8 cellular contexts compared by ENCODE assay signal in the genomic region with DNA sequence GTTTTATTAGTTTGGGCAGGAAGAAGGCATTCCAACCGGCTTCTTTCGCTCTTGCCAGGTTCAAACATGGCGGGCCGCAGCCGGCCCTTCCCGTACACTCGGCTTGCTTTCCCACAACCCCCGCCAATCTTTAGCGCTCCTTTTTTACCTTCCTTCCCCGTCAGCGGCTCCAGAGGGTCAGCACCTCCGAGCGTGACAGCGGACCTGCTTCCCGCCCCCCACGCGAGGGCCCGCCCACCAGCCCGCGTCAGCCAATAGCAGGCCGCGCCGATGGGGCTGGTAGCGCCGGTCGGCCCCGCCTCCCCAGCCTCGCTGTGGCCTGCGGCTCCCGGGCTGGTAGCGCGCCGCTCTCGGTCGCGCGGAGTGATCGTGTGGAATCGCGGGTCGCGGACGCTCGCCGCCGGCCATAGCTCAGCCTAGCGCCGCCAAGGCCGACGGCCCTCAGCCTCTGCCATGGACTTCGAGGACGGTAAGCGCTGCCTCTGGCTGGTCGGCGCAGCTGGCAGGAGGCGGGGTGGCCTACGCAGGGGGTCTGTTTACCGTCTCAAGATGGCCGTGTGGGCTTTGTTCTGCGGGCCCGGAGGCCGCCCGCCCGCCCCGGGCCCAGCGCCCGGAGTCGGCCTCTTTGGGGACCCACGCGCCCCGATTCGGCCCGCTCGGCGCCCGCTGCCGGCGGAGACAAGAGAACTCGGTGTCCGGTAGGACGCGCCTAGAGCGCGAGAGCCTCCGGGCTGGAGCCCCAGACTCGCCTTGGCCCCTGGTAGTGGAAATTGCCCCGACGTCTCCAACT. TPM values are rescaled to one million over a fixed set of nuclear protein-coding genes. Genes with fewer than 3 reads are reported as not detected.
DNase-seq lines count a peak whose midpoint lies in the region; ATAC-seq and TF ChIP-seq lines count a peak whose summit lies in the region.

A gene with protein sequence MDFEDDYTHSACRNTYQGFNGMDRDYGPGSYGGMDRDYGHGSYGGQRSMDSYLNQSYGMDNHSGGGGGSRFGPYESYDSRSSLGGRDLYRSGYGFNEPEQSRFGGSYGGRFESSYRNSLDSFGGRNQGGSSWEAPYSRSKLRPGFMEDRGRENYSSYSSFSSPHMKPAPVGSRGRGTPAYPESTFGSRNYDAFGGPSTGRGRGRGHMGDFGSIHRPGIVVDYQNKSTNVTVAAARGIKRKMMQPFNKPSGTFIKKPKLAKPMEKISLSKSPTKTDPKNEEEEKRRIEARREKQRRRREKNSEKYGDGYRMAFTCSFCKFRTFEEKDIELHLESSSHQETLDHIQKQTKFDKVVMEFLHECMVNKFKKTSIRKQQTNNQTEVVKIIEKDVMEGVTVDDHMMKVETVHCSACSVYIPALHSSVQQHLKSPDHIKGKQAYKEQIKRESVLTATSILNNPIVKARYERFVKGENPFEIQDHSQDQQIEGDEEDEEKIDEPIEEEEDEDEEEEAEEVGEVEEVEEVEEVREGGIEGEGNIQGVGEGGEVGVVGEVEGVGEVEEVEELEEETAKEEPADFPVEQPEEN (plus strand): TSS at position 306 of the 790 bp plus-strand sequence. CDS start 148 bp downstream, at position 454.

- peaks cover 13% of the 10 kb centered on the region for H3K36me3 ChIP-seq in BLaER1

- no peak for TF ChIP-seq CTCF in coronary artery (IDR thresholded peaks at IDR 0.05)

- peaks cover 24% of the 10 kb centered on the region for H3K36me3 Mint-ChIP-seq in activated CD4-positive, alpha-beta T cell treated with anti-CD3 and anti-CD28 coated beads, Interleukin-2, amount 10 ng/mL, durations not matched to agents 24 days and 14 days (ENCODE audit: low read depth)

- H3K9me3 ChIP-seq in BLaER1 = no peaks in the 10 kb centered on the region

- DNase-seq in GM19240 (ENCODE audit: insufficient read length, low spot score) (peak; percentile 88), NCI-H526 treated with DMSO at 0.1 percent for 48 hours (lab: John Stamatoyannopoulos, UW) (peak; percentile 92), coronary artery (ENCODE audit: low spot score) (peak; percentile 97), left kidney (ENCODE audit: low read depth, low spot score) (peak; percentile 99)
- peak; percentile 99 for DNase-seq in activated CD4-positive, alpha-beta T cell treated with anti-CD3 and anti-CD28 coated beads, Interleukin-2, amount 10 ng/mL, durations not matched to agents 24 days and 14 days
- peak; percentile 95 to 98 for DNase-seq in stimulated activated CD4-positive, alpha-beta T cell treated with anti-CD3 and anti-CD28 coated beads, Interleukin-2, amount 100 ng/mL, for 24 hours

- H3K4me2 ChIP-seq in BLaER1 = peak within 1 kb of the TSS; percentile 93

- peaks cover 38% of the 10 kb centered on the region for H3K4me1 ChIP-seq in BLaER1

- peaks cover 35% of the 10 kb centered on the region for H3K4me1 Mint-ChIP-seq in activated CD4-positive, alpha-beta T cell treated with anti-CD3 and anti-CD28 coated beads, Interleukin-2, amount 10 ng/mL, durations not matched to agents 24 days and 14 days

- H3K27ac ChIP-seq in BLaER1 (peak within 1 kb of the TSS; percentile 98), coronary artery (peak within 1 kb of the TSS; percentile 92 to 96)

- no peaks in the 10 kb centered on the region for H3K27me3 ChIP-seq in BLaER1

- H3K4me3 ChIP-seq in BLaER1 = peak within 1 kb of the TSS; percentile 91
- peak within 1 kb of the TSS; percentile 97 for H3K4me3 ChIP-seq in coronary artery

- ATAC-seq in HG03460 (IDR thresholded peaks at IDR 0.05; ENCODE audit: unreplicated experiment) = peak; percentile 96

- H3K27me3 Mint-ChIP-seq in activated CD4-positive, alpha-beta T cell treated with anti-CD3 and anti-CD28 coated beads, Interleukin-2, amount 10 ng/mL, durations not matched to agents 24 days and 14 days = peaks cover 6% of the 10 kb centered on the region

- intact Hi-C loops in activated CD4-positive, alpha-beta T cell treated with anti-CD3 and anti-CD28 coated beads, Interleukin-2, amount 10 ng/mL, durations not matched to agents 24 days and 14 days (cut with micrococcal nuclease) = loop anchor here (1.0 to 10.0 kb wide), 6 partner anchors 152 to 1100 kb away; a partner anchor contains a TSS

- peak within 1 kb of the TSS; percentile 94 for H3K4me3 Mint-ChIP-seq in activated CD4-positive, alpha-beta T cell treated with anti-CD3 and anti-CD28 coated beads, Interleukin-2, amount 10 ng/mL, durations not matched to agents 24 days and 14 days

- peaks cover 48% of the 10 kb centered on the region for H4K20me1 ChIP-seq in BLaER1

- H3K9me3 Mint-ChIP-seq in activated CD4-positive, alpha-beta T cell treated with anti-CD3 and anti-CD28 coated beads, Interleukin-2, amount 10 ng/mL, durations not matched to agents 24 days and 14 days = no peaks in the 10 kb centered on the region

- peak within 1 kb of the TSS; percentile 98 for H3K27ac Mint-ChIP-seq in activated CD4-positive, alpha-beta T cell treated with anti-CD3 and anti-CD28 coated beads, Interleukin-2, amount 10 ng/mL, durations not matched to agents 24 days and 14 days

- peak within 1 kb of the TSS; percentile 99 for H3K9ac ChIP-seq in BLaER1

RNA-seq across cellular contexts. Expression of the gene that starts here (rescaled TPM):
- 36.8 and 38.1 TPM in 2 replicates for total RNA-seq in activated CD4-positive, alpha-beta T cell treated with anti-CD3 and anti-CD28 coated beads, Interleukin-2, amount 10 ng/mL, durations not matched to agents 24 days and 14 days

Comparison
In these comparisons a context has a peak if more than half of its experiments do, and no peak if none do; other contexts are left out.
1. Peak in every context shown above with its lines: DNase-seq, ATAC-seq, H3K4me3 ChIP-seq and H3K27ac ChIP-seq.